In genomic region chr16:49599281-49599680, GRCh38 we compare ENCODE assay signal across 24 cellular contexts.
"Had no signal": no experiment of that assay in that cellular context is flagged by ENCODE, and none has a peak within 500 bp of the region (broad histone marks: within the 10 kb centered on the region; RNA-seq: fewer than 3 reads in every experiment).

No MANE protein-coding gene starts in this region.

- H3K4me1 ChIP-seq: body of pancreas, parathyroid adenoma had no signal

- H3K9ac ChIP-seq: parathyroid adenoma had no signal

- H3K4me1 Mint-ChIP-seq: activated B cell treated with CpG ODN at 0.5 μM for 24 hours, memory B cell had no signal

- H3K27ac Mint-ChIP-seq: activated B cell treated with CpG ODN at 0.5 μM for 24 hours; activated CD4-positive, alpha-beta memory T cell treated with anti-CD3 and anti-CD28 coated beads for 36 hours; activated naive CD4-positive, alpha-beta T cell treated with anti-CD3 and anti-CD28 coated beads for 36 hours; activated T-cell treated with anti-CD3 and anti-CD28 coated beads, Interleukin-2, amount 50 U/mL, for 24 hours; activated T-helper 2 cell treated with anti-CD3 and anti-CD28 coated beads, Interferon-gamma antibody, Interleukin-2, Interleukin-4, amounts not matched to agents 10 μg/mL and 5 μg/mL and 100 μg/mL, durations not matched to agents 14 hours and 24 hours and 36 hours; memory B cell; T-helper 2 cell treated with Interferon-gamma antibody and Interleukin-4, amounts not matched to agents 5 μg/mL and 100 μg/mL, for 36 hours had no signal

- H3K4me3 Mint-ChIP-seq: activated B cell treated with CpG ODN at 0.5 μM for 24 hours; activated CD4-positive, alpha-beta memory T cell treated with anti-CD3 and anti-CD28 coated beads for 36 hours; activated naive CD4-positive, alpha-beta T cell treated with anti-CD3 and anti-CD28 coated beads for 36 hours; activated T-cell treated with anti-CD3 and anti-CD28 coated beads, Interleukin-2, amount 50 U/mL, for 24 hours; memory B cell; naive thymus-derived CD4-positive, alpha-beta T cell; T-helper 2 cell treated with Interferon-gamma antibody and Interleukin-4, amounts not matched to agents 5 μg/mL and 100 μg/mL, for 36 hours had no signal

- H2AFZ ChIP-seq: parathyroid adenoma had no signal

- DNase-seq: activated B cell treated with CpG ODN at 0.5 μM for 24 hours; activated CD4-positive, alpha-beta memory T cell treated with anti-CD3 and anti-CD28 coated beads for 36 hours; activated CD4-positive, alpha-beta T cell treated with anti-CD3 and anti-CD28 coated beads for 4 hours; activated naive CD4-positive, alpha-beta T cell treated with anti-CD3 and anti-CD28 coated beads for 36 hours; activated T-cell treated with anti-CD3 and anti-CD28 coated beads, Interleukin-2, amount 50 U/mL, for 24 hours; body of pancreas; central memory CD4-positive, alpha-beta T cell; cortex of kidney; effector CD4-positive, alpha-beta T cell; heart right ventricle; left ventricle myocardium superior; mucosa of descending colon; naive thymus-derived CD4-positive, alpha-beta T cell; stimulated activated CD4-positive, alpha-beta T cell treated with anti-CD3 and anti-CD28 coated beads, Interleukin-12 subunit alpha, Interleukin-12 subunit beta, amount 100 ng/mL, for 4 hours; stimulated activated CD4-positive, alpha-beta T cell treated with anti-CD3 and anti-CD28 coated beads, Interleukin-1b, Interleukin-23, amount 100 ng/mL, for 48 hours; stimulated activated naive CD4-positive, alpha-beta T cell treated with Interleukin-2 at 50 U/mL for 16 hours had no signal

- H3K27ac ChIP-seq: body of pancreas, gastroesophageal sphincter, heart right ventricle, neutrophil, parathyroid adenoma, tibial nerve, vagina had no signal

- H3K36me3 Mint-ChIP-seq: activated CD4-positive, alpha-beta memory T cell treated with anti-CD3 and anti-CD28 coated beads for 36 hours; memory B cell; naive thymus-derived CD4-positive, alpha-beta T cell had no signal

- H3K36me3 ChIP-seq: gastroesophageal sphincter, heart right ventricle, neutrophil, tibial nerve, vagina had no signal

- ATAC-seq: body of pancreas; gastroesophageal sphincter; heart right ventricle; left ventricle myocardium superior; mucosa of descending colon; naive thymus-derived CD4-positive, alpha-beta T cell had no signal

- H3K4me3 ChIP-seq: body of pancreas, gastroesophageal sphincter, heart right ventricle, mucosa of descending colon, tibial nerve, vagina had no signal

- H3K9me3 ChIP-seq: body of pancreas, gastroesophageal sphincter, heart right ventricle, mucosa of descending colon, neutrophil, tibial nerve, vagina had no signal

- H3K9me3 Mint-ChIP-seq: activated B cell treated with CpG ODN at 0.5 μM for 24 hours; activated CD4-positive, alpha-beta memory T cell treated with anti-CD3 and anti-CD28 coated beads for 36 hours; activated naive CD4-positive, alpha-beta T cell treated with anti-CD3 and anti-CD28 coated beads for 36 hours; activated T-cell treated with anti-CD3 and anti-CD28 coated beads, Interleukin-2, amount 50 U/mL, for 24 hours; activated T-helper 2 cell treated with anti-CD3 and anti-CD28 coated beads, Interferon-gamma antibody, Interleukin-2, Interleukin-4, amounts not matched to agents 10 μg/mL and 5 μg/mL and 100 μg/mL, durations not matched to agents 14 hours and 24 hours and 36 hours; memory B cell; naive thymus-derived CD4-positive, alpha-beta T cell; T-helper 2 cell treated with Interferon-gamma antibody and Interleukin-4, amounts not matched to agents 5 μg/mL and 100 μg/mL, for 36 hours had no signal

- H3K27me3 ChIP-seq: body of pancreas, gastroesophageal sphincter, heart right ventricle, neutrophil, tibial nerve, vagina had no signal
